1 cellular context compared by ENCODE assay signal in genomic region chr9:126327016-126327749, GRCh38.
TF ChIP-seq lines count a peak whose summit lies in the region.

No MANE protein-coding gene starts in this region.

TF ChIP-seq in HepG2, 621 proteins besides CTCF, POLR2A, EP300 and RAD21 (continued from another document and continues in another):
- TF ChIP-seq ZBTB43 (CRISPR knock-in tag; conservative IDR thresholded peaks at IDR 0.05) (0 out of 2 replicates have a peak, but pooled peaks have one; percentile 53), ZNF138 (CRISPR knock-in tag; IDR thresholded peaks at IDR 0.05; ENCODE audit: low read depth) (peak; percentile 71; the same call in 1 of the 2 replicates), ZC3H13 (CRISPR knock-in tag; IDR thresholded peaks at IDR 0.05) (0 out of 2 replicates have a peak, but pooled peaks have one; percentile 42), ATF7-NPFF (CRISPR knock-in tag; IDR thresholded peaks at IDR 0.05; ENCODE audit: low read depth) (0 out of 2 replicates have a peak, but pooled peaks have one; percentile 41), ZNF251 (CRISPR knock-in tag; IDR thresholded peaks at IDR 0.05) (no peak), YEATS2 (CRISPR knock-in tag; IDR thresholded peaks at IDR 0.05; ENCODE audit: borderline replicate concordance) (no peak), ZKSCAN5 (CRISPR knock-in tag; IDR thresholded peaks at IDR 0.05) (no peak), ZNF142 (CRISPR knock-in tag; IDR thresholded peaks at IDR 0.05) (no peak), ZNF782 (CRISPR knock-in tag; IDR thresholded peaks at IDR 0.05; ENCODE audit: borderline replicate concordance) (peak; percentile 38; the same call in 1 of the 2 replicates), HNRNPL (IDR thresholded peaks at IDR 0.05; ENCODE audit: low read depth, low read length) (peak; percentile 96), ZNF24 (IDR thresholded peaks at IDR 0.05) (no peak), XBP1 (CRISPR knock-in tag; IDR thresholded peaks at IDR 0.05) (0 out of 2 replicates have a peak, but pooled peaks have one; percentile 25), NFIC (IDR thresholded peaks at IDR 0.05; ENCODE audit: low read length) (no peak), MXD4 (CRISPR knock-in tag; IDR thresholded peaks at IDR 0.05) (no peak), ZBTB40 (IDR thresholded peaks at IDR 0.05) (no peak), ZBTB40 (CRISPR knock-in tag; IDR thresholded peaks at IDR 0.05) (0 out of 2 replicates have a peak, but pooled peaks have one; percentile 47), NFKB2 (CRISPR knock-in tag; IDR thresholded peaks at IDR 0.05; ENCODE audit: borderline replicate concordance) (peak; percentile 78; the same call in 1 of the 2 replicates), NFIB (CRISPR knock-in tag; IDR thresholded peaks at IDR 0.05; ENCODE audit: borderline replicate concordance) (no peak), SP4 (CRISPR knock-in tag; IDR thresholded peaks at IDR 0.05) (0 out of 2 replicates have a peak, but pooled peaks have one; percentile 2), CBFB (CRISPR knock-in tag; IDR thresholded peaks at IDR 0.05) (0 out of 2 replicates have a peak, but pooled peaks have one; percentile 22), XRCC5 (optimal IDR thresholded peaks at IDR 0.05; ENCODE audit: low read length) (peak; percentile 22), SALL1 (CRISPR knock-in tag; IDR thresholded peaks at IDR 0.05) (peak; percentile 45; the same call in 1 of the 2 replicates), HMG20A (CRISPR knock-in tag; IDR thresholded peaks at IDR 0.05; ENCODE audit: borderline replicate concordance) (no peak), ZNF773 (CRISPR knock-in tag; IDR thresholded peaks at IDR 0.05; ENCODE audit: borderline replicate concordance) (0 out of 2 replicates have a peak, but pooled peaks have one; percentile 39), PHF8 (CRISPR knock-in tag; IDR thresholded peaks at IDR 0.05) (peak; percentile 47; the same call in 1 of the 2 replicates), ZNF781 (CRISPR knock-in tag; IDR thresholded peaks at IDR 0.05; ENCODE audit: borderline replicate concordance, not compliant biosample characterization) (peak; percentile 52), RAD51 (IDR thresholded peaks at IDR 0.05; ENCODE audit: borderline replicate concordance) (peak; percentile 28; the same call in 1 of the 2 replicates), UBTF (CRISPR knock-in tag; IDR thresholded peaks at IDR 0.05) (peak; percentile 67), ZNF749 (CRISPR knock-in tag; IDR thresholded peaks at IDR 0.05; ENCODE audit: borderline replicate concordance) (0 out of 2 replicates have a peak, but pooled peaks have one; percentile 54)
- TF ChIP-seq, protein P1, sequence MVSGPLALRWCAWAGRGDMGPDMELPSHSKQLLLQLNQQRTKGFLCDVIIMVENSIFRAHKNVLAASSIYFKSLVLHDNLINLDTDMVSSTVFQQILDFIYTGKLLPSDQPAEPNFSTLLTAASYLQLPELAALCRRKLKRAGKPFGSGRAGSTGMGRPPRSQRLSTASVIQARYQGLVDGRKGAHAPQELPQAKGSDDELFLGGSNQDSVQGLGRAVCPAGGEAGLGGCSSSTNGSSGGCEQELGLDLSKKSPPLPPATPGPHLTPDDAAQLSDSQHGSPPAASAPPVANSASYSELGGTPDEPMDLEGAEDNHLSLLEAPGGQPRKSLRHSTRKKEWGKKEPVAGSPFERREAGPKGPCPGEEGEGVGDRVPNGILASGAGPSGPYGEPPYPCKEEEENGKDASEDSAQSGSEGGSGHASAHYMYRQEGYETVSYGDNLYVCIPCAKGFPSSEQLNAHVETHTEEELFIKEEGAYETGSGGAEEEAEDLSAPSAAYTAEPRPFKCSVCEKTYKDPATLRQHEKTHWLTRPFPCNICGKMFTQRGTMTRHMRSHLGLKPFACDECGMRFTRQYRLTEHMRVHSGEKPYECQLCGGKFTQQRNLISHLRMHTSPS (CRISPR knock-in tag; IDR thresholded peaks at IDR 0.05; ENCODE audit: low read depth): peak; percentile 73; the same call in 1 of the 2 replicates
- TF ChIP-seq, protein P2, sequence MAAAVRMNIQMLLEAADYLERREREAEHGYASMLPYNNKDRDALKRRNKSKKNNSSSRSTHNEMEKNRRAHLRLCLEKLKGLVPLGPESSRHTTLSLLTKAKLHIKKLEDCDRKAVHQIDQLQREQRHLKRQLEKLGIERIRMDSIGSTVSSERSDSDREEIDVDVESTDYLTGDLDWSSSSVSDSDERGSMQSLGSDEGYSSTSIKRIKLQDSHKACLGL (CRISPR knock-in tag; IDR thresholded peaks at IDR 0.05): 0 out of 2 replicates have a peak, but pooled peaks have one; percentile 48
- TF ChIP-seq, protein P3, sequence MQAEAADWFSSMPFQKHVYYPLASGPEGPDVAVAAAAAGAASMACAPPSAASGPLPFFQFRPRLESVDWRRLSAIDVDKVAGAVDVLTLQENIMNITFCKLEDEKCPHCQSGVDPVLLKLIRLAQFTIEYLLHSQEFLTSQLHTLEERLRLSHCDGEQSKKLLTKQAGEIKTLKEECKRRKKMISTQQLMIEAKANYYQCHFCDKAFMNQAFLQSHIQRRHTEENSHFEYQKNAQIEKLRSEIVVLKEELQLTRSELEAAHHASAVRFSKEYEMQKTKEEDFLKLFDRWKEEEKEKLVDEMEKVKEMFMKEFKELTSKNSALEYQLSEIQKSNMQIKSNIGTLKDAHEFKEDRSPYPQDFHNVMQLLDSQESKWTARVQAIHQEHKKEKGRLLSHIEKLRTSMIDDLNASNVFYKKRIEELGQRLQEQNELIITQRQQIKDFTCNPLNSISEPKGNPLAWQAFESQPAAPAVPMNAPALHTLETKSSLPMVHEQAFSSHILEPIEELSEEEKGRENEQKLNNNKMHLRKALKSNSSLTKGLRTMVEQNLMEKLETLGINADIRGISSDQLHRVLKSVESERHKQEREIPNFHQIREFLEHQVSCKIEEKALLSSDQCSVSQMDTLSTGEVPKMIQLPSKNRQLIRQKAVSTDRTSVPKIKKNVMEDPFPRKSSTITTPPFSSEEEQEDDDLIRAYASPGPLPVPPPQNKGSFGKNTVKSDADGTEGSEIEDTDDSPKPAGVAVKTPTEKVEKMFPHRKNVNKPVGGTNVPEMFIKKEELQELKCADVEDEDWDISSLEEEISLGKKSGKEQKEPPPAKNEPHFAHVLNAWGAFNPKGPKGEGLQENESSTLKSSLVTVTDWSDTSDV (CRISPR knock-in tag; IDR thresholded peaks at IDR 0.05): no peak
